In the genomic region with DNA sequence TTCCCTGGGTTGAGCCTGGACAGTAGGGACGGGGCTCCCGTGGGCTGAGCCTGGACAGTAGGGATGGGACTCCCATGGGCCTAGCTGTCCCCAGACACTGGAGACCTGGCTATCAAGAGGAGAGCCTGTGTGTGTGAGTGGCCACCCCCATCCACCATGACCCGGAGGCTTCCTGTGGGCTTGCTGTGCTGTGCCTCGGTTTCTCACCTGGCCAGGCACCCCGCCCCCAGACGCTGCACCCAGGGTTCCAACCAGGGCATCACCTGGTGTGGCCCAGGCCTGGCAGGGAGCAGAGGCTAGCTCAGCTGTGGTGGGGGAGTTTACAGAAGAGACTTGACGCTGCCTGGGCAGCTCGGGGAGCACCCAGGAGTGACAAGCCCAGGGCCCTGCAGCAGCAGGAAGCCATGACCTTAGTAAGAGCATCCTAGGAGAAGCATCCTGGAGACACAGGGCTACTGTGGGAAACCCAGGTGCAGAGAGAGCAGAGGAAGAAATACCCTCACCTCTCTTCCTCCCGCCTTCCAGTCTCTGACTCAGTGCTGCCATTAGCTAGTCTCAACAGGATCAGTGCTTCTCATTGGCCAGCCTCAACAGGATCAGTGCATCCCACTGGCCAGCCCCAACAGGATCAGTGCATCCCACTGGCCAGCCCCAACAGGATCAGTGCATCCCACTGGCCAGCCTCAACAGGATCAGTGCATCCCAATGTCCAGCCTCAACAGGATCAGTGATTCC, we compare ENCODE assay signal across 12 cellular contexts.
"Had no signal": no experiment of that assay in that cellular context is flagged by ENCODE, and none has a peak within 500 bp of the region (broad histone marks: within the 10 kb centered on the region; RNA-seq: fewer than 3 reads in every experiment).

No MANE protein-coding gene starts in this region.

- ATAC-seq: effector memory CD8-positive, alpha-beta T cell had no signal

- H3K27me3 ChIP-seq: vagina had no signal

- H3K36me3 ChIP-seq: adrenal gland, vagina had no signal

- H3K27ac ChIP-seq: adrenal gland, vagina had no signal

- DNase-seq: activated CD4-positive, alpha-beta memory T cell treated with anti-CD3 and anti-CD28 coated beads for 36 hours; activated CD4-positive, CD25-positive, alpha-beta regulatory T cell treated with anti-CD3 and anti-CD28 coated beads, Interleukin-2, amount 50 U/mL, for 72 hours; activated CD8-positive, alpha-beta memory T cell treated with anti-CD3 and anti-CD28 coated beads, Interleukin-2, amount 50 U/mL, for 48 hours; activated naive CD4-positive, alpha-beta T cell; cerebellar nuclear complex; effector memory CD8-positive, alpha-beta T cell; erythroblast; hypothalamus; stimulated activated CD4-positive, alpha-beta T cell treated with anti-CD3 and anti-CD28 coated beads, Interleukin-15, amount 100 ng/mL, for 24 hours; stimulated activated CD4-positive, alpha-beta T cell treated with anti-CD3 and anti-CD28 coated beads, Interleukin-4, amount 100 ng/mL, for 24 hours had no signal

- H3K4me3 ChIP-seq: adrenal gland, vagina had no signal

- H3K9me3 ChIP-seq: adrenal gland, vagina had no signal
